Comparison of ENCODE assay signal across 7 cellular contexts in genomic region chr16:69613283-69614154, GRCh38. TPM values are rescaled to one million over a fixed set of nuclear protein-coding genes. Genes with fewer than 3 reads are reported as not detected.
DNase-seq lines count a peak whose midpoint lies in the region; ATAC-seq and TF ChIP-seq lines count a peak whose summit lies in the region.

No MANE protein-coding gene starts in this region.

- ATAC-seq in GM19351 (IDR thresholded peaks at IDR 0.05; ENCODE audit: unreplicated experiment) (peak; percentile 74), GM21576 (IDR thresholded peaks at IDR 0.05; ENCODE audit: unreplicated experiment) (no peak)

- peaks cover 0 to 1% (median 0%) of the 10 kb centered on the region in 4 donors for H3K36me3 ChIP-seq in esophagus muscularis mucosa

- DNase-seq in NCI-H2107 treated with DMSO at 0.1 percent for 48 hours (lab: John Stamatoyannopoulos, UW; ENCODE audit: unreplicated experiment): peak; percentile 64
- no peak for DNase-seq in esophagus muscularis mucosa (ENCODE audit: extremely low spot score)
- DNase-seq in skeletal muscle cell (ENCODE audit: low read depth): peak; percentile 11
- no peak for DNase-seq in NK-92 (lab: John Stamatoyannopoulos, UW; ENCODE audit: unreplicated experiment)
- DNase-seq in epidermal melanocyte (ENCODE audit: insufficient read length, low spot score): no peak

- no peak for TF ChIP-seq EP300 in esophagus muscularis mucosa (IDR thresholded peaks at IDR 0.05)

- H3K27ac ChIP-seq in esophagus muscularis mucosa (replicated peaks in 1 of 4): peak overlapping the region; percentile 64 to 72 (median 66)

- no peak for TF ChIP-seq POLR2A in esophagus muscularis mucosa (IDR thresholded peaks at IDR 0.05; ENCODE audit: low read depth)

- no peaks in the 10 kb centered on the region for H3K27me3 ChIP-seq in esophagus muscularis mucosa

- no peak for TF ChIP-seq CTCF in esophagus muscularis mucosa (IDR thresholded peaks at IDR 0.05)

- H3K9me3 ChIP-seq in esophagus muscularis mucosa: no peaks in the 10 kb centered on the region

- 68% methylated on average over 2 of the region's 2 CpGs for WGBS in esophagus muscularis mucosa

- peaks cover 70 to 100% (median 91%) of the 10 kb centered on the region in 4 donors for H3K4me1 ChIP-seq in esophagus muscularis mucosa

- intact Hi-C loops in esophagus muscularis mucosa (cut with DNase I): no loop called here

- H3K4me3 ChIP-seq in esophagus muscularis mucosa (no peak overlapping the region), skeletal muscle cell (ENCODE audit: low read depth, low read length) (no peak overlapping the region)

RNA-seq across cellular contexts. Expression of gene NFAT5, which starts 47.8 kb away (rescaled TPM):
- total RNA-seq in esophagus muscularis mucosa: 10 to 100 TPM; 47.1 to 68.4 (median 59.6) TPM

Comparison
In these comparisons a context has a peak if more than half of its experiments do, and no peak if none do; other contexts are left out.
1. DNase-seq: peak in NCI-H2107 treated with DMSO at 0.1 percent for 48 hours (single experiment) and skeletal muscle cell (single experiment); none in esophagus muscularis mucosa (single experiment), NK-92 (single experiment) and epidermal melanocyte (single experiment).